ENCODE assay signal across 12 cellular contexts in genomic region chr3:48084929-48085328, GRCh38.
A peak's percentile ranks its signal among the peaks of the same experiment; 100 is the strongest.
DNase-seq lines count a peak whose midpoint lies in the region; TF ChIP-seq lines count a peak whose summit lies in the region.
"Had no signal": no experiment of that assay in that cellular context is flagged by ENCODE, and none has a peak within 500 bp of the region (broad histone marks: within the 10 kb centered on the region; RNA-seq: fewer than 3 reads in every experiment).

No MANE protein-coding gene starts in this region.

- H3K27me3 Mint-ChIP-seq in IgD-negative memory B cell = no peaks in the 10 kb centered on the region

- H3K4me3 Mint-ChIP-seq in IgD-negative memory B cell = peak overlapping the region in 1 of 4 donors; percentile 64

- peaks cover 6% of the 10 kb centered on the region for H3K36me3 ChIP-seq in skeletal muscle satellite cell (ENCODE audit: insufficient read depth, low read length)
- H3K36me3 ChIP-seq: WERI-Rb-1 had no signal

- TF ChIP-seq CTCF in GM10266 (IDR thresholded peaks at IDR 0.05; ENCODE audit: control insufficient read depth, insufficient read depth, low read depth, missing control alignments) = no peak
- no peak for TF ChIP-seq CTCF in coronary artery (IDR thresholded peaks at IDR 0.05)

- H3K27me3 ChIP-seq in skeletal muscle satellite cell (ENCODE audit: control insufficient read depth, insufficient read depth, low read length) = no peaks in the 10 kb centered on the region

- no peaks in the 10 kb centered on the region for H3K9me3 ChIP-seq in skeletal muscle satellite cell (replicated peaks; ENCODE audit: low read length)

- H3K27ac ChIP-seq in coronary artery (peak overlapping the region; percentile 79 to 96), caudate nucleus (ENCODE audit: low read depth, low read length) (no peak overlapping the region)
- H3K27ac ChIP-seq: WERI-Rb-1 had no signal

- H3K27ac Mint-ChIP-seq in IgD-negative memory B cell = peak overlapping the region in 2 of 3 donors; percentile 22 to 49

- in situ Hi-C loops in KBM-7 (cut with MboI; ENCODE audit: low pct_unique_long_range_greater_than_20kb, low sequenced_read_pairs) = no loop called here

- peak; percentile 40 for DNase-seq in GM10266 (ENCODE audit: extremely low spot score)
- no peak for DNase-seq in coronary artery (ENCODE audit: low spot score)
- no peak for DNase-seq in hippocampal formation (lab: John Stamatoyannopoulos, UW)
- DNase-seq in caudate nucleus (lab: John Stamatoyannopoulos, UW) = no peak
- no peak for DNase-seq in KBM-7
- DNase-seq in NCI-H2196 treated with DMSO at 0.1 percent for 48 hours (lab: John Stamatoyannopoulos, UW; ENCODE audit: unreplicated experiment) = no peak
- DNase-seq: MV-4-11, NCI-H510A treated with DMSO at 0.1 percent for 48 hours, Right ventricle myocardium superior, WERI-Rb-1 had no signal

- H3K4me3 ChIP-seq in coronary artery (no peak overlapping the region), skeletal muscle satellite cell (ENCODE audit: low read length) (no peak overlapping the region)

- H3K4me1 ChIP-seq in skeletal muscle satellite cell (ENCODE audit: control insufficient read depth, insufficient read depth, low read length) = peaks cover 37% of the 10 kb centered on the region

- peaks cover 20 to 45% (median 29%) of the 10 kb centered on the region in 3 donors for H3K4me1 Mint-ChIP-seq in IgD-negative memory B cell

- no peak overlapping the region for H3K9ac ChIP-seq in skeletal muscle satellite cell (ENCODE audit: low read depth, low read length)

- H3K4me2 ChIP-seq in skeletal muscle satellite cell (ENCODE audit: low read length) = peak overlapping the region; percentile 40

- peaks cover 2% of the 10 kb centered on the region for H3K36me3 Mint-ChIP-seq in IgD-negative memory B cell

- H3K9me3 Mint-ChIP-seq in IgD-negative memory B cell = no peaks in the 10 kb centered on the region
